24 cellular contexts compared by ENCODE assay signal in genomic region chr11:40170076-40170475, GRCh38.
DNase-seq lines count a peak whose midpoint lies in the region; ATAC-seq and TF ChIP-seq lines count a peak whose summit lies in the region.
"Had no signal": no experiment of that assay in that cellular context is flagged by ENCODE, and none has a peak within 500 bp of the region (broad histone marks: within the 10 kb centered on the region; RNA-seq: fewer than 3 reads in every experiment).

No MANE protein-coding gene starts in this region.

- intact Hi-C loops in activated CD8-positive, alpha-beta T cell treated with anti-CD3 and anti-CD28 coated beads for 36 hours (cut with micrococcal nuclease), result no loop called here

- H3K27ac Mint-ChIP-seq in activated CD8-positive, alpha-beta T cell treated with anti-CD3 and anti-CD28 coated beads for 36 hours, result no peak overlapping the region
- H3K27ac Mint-ChIP-seq: B cell had no signal

- H3K4me3 Mint-ChIP-seq in activated CD8-positive, alpha-beta T cell treated with anti-CD3 and anti-CD28 coated beads for 36 hours, result no peak overlapping the region
- H3K4me3 Mint-ChIP-seq: B cell had no signal

- no peaks in the 10 kb centered on the region for H3K27me3 Mint-ChIP-seq in activated CD8-positive, alpha-beta T cell treated with anti-CD3 and anti-CD28 coated beads for 36 hours
- H3K27me3 Mint-ChIP-seq: B cell had no signal

- ATAC-seq in GM19043 (IDR thresholded peaks at IDR 0.05; ENCODE audit: low read depth, unreplicated experiment), result peak; percentile 46
- peak; percentile 61 for ATAC-seq in HG03342 (IDR thresholded peaks at IDR 0.05; ENCODE audit: unreplicated experiment)
- no peak for ATAC-seq in activated CD8-positive, alpha-beta T cell treated with anti-CD3 and anti-CD28 coated beads for 36 hours
- ATAC-seq in GM21367 (IDR thresholded peaks at IDR 0.05; ENCODE audit: unreplicated experiment), result no peak
- ATAC-seq in HG02840 (IDR thresholded peaks at IDR 0.05; ENCODE audit: low FRiP score, unreplicated experiment), result no peak
- ATAC-seq: Panc1, sciatic nerve had no signal

- CTCF ChIA-PET in activated CD8-positive, alpha-beta T cell treated with anti-CD3 and anti-CD28 coated beads for 36 hours (lab: Charles Lee), result no interaction called here

- TF ChIP-seq CTCF in epithelial cell of proximal tubule (conservative IDR thresholded peaks at IDR 0.05; ENCODE audit: low read depth, low read length) (no peak), coronary artery (IDR thresholded peaks at IDR 0.05) (no peak)
- no peak for TF ChIP-seq CTCF in activated CD8-positive, alpha-beta T cell treated with anti-CD3 and anti-CD28 coated beads for 36 hours (IDR thresholded peaks at IDR 0.05)

- in situ Hi-C loops in Caki2 (cut with HindIII; ENCODE audit: low pct_unique_long_range_greater_than_20kb, low sequenced_read_pairs), result no loop called here

- no peaks in the 10 kb centered on the region for H3K4me1 Mint-ChIP-seq in activated CD8-positive, alpha-beta T cell treated with anti-CD3 and anti-CD28 coated beads for 36 hours (ENCODE audit: low read depth)
- H3K4me1 Mint-ChIP-seq: B cell had no signal

- peaks cover 14% of the 10 kb centered on the region for H3K9me3 Mint-ChIP-seq in activated CD8-positive, alpha-beta T cell treated with anti-CD3 and anti-CD28 coated beads for 36 hours

- H3K4me3 ChIP-seq in epithelial cell of proximal tubule (ENCODE audit: low read depth, low read length) (no peak overlapping the region), coronary artery (no peak overlapping the region)
- H3K4me3 ChIP-seq: suprapubic skin had no signal

- DNase-seq in Caki2 (ENCODE audit: low read depth), result peak; percentile 8
- peak; percentile 60 for DNase-seq in epithelial cell of proximal tubule (ENCODE audit: low read depth)
- no peak for DNase-seq in activated CD8-positive, alpha-beta T cell treated with anti-CD3 and anti-CD28 coated beads for 36 hours
- DNase-seq in coronary artery (ENCODE audit: low spot score), result no peak
- DNase-seq: activated CD4-positive, alpha-beta T cell treated with anti-CD3 and anti-CD28 coated beads, Interleukin-2, amount 50 U/mL, for 1 hour; activated CD8-positive, alpha-beta memory T cell treated with anti-CD3 and anti-CD28 coated beads, Interleukin-2, amount 50 U/mL, for 4 hours; activated effector memory CD4-positive, alpha-beta T cell treated with Interleukin-2 at 50 U/mL for 16 hours; COR-L47; dermis blood vessel endothelial cell; foreskin fibroblast; hippocampal formation; Karpas-422; NCI-H2029; occipital lobe; WERI-Rb-1 had no signal

- no peaks in the 10 kb centered on the region for H3K36me3 Mint-ChIP-seq in activated CD8-positive, alpha-beta T cell treated with anti-CD3 and anti-CD28 coated beads for 36 hours (ENCODE audit: low read depth)

- POLR2A ChIA-PET in activated CD8-positive, alpha-beta T cell treated with anti-CD3 and anti-CD28 coated beads for 36 hours (lab: Charles Lee), result no interaction called here

- H3K27ac ChIP-seq in coronary artery, result no peak overlapping the region
- H3K27ac ChIP-seq: epithelial cell of prostate, suprapubic skin, WERI-Rb-1 had no signal

Comparison
In these comparisons a context has a peak if more than half of its experiments do, and no peak if none do; other contexts are left out.
1. DNase-seq: peak in Caki2 (single experiment) and epithelial cell of proximal tubule (single experiment); none in activated CD8-positive, alpha-beta T cell treated with anti-CD3 and anti-CD28 coated beads for 36 hours (single experiment) and coronary artery (single experiment).
2. ATAC-seq: peak in GM19043 (single experiment) and HG03342 (single experiment); none in activated CD8-positive, alpha-beta T cell treated with anti-CD3 and anti-CD28 coated beads for 36 hours (single experiment), GM21367 (single experiment) and HG02840 (single experiment).